In the genomic region with DNA sequence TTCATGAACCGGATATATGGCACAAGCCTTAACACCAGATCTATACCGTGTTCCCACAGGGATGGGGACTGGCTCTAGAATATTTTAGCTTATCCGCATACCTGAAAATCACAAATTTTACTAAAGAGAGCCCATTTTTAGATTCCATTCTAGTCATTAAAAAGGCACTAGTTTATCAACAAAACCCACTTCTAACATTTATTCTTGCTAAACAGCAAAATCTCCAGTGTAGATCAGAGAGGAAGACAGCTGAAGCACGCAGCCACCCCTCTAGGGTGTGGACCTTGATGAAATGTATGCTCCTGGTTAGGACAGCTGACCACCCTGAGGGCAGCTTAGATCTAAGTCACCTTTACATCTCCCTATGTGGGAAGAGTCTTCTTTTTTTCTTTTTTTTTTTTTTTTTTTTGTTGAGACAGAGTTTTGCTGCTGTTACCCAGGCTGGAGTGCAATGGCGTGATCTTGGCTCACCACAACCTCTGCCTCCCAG, we compare ENCODE assay signal across 35 cellular contexts.
"Had no signal": no experiment of that assay in that cellular context is flagged by ENCODE, and none has a peak within 500 bp of the region (broad histone marks: within the 10 kb centered on the region; RNA-seq: fewer than 3 reads in every experiment).

No MANE protein-coding gene starts in this region.

- H3K9ac ChIP-seq: KMS-11 had no signal

- H3K4me3 ChIP-seq: MG63 had no signal

- H3K4me2 ChIP-seq: KMS-11 had no signal

- DNase-seq: Karpas-422, Kasumi-1, KG1, MG63, MM.1S, MV-4-11, NCI-H1048, NCI-H1092, NCI-H1092 treated with DMSO at 0.1 percent for 48 hours, NCI-H1105, NCI-H1105 treated with DMSO at 0.1 percent for 48 hours, NCI-H1417, NCI-H1417 treated with DMSO at 0.1 percent for 48 hours, NCI-H1436, NCI-H1436 treated with DMSO at 0.1 percent for 48 hours, NCI-H146, NCI-H1694, NCI-H1694 treated with DMSO at 0.1 percent for 48 hours, NCI-H187, NCI-H187 treated with DMSO at 0.1 percent for 48 hours, NCI-H1930, NCI-H2029, NCI-H2081, NCI-H2081 treated with DMSO at 0.1 percent for 48 hours, NCI-H2107, NCI-H2171, NCI-H2171 treated with DMSO at 0.1 percent for 48 hours, NCI-H2227 treated with DMSO at 0.1 percent for 48 hours, NCI-H226, NCI-H345, NCI-H446, NCI-H446 treated with DMSO at 0.1 percent for 48 hours, NCI-H510A, NCI-H510A treated with DMSO at 0.1 percent for 48 hours had no signal

- H3K27me3 ChIP-seq: MG63 had no signal

- H3K36me3 ChIP-seq: MG63 had no signal

- H3K9me3 ChIP-seq: MG63 had no signal

- H3K27ac ChIP-seq: KMS-11 had no signal
